In genomic region chr2:63851912-63852311, GRCh38 we compare ENCODE assay signal across 26 cellular contexts. TPM values are rescaled to one million over a fixed set of nuclear protein-coding genes. Genes with fewer than 3 reads are reported as not detected.
DNase-seq lines count a peak whose midpoint lies in the region; ATAC-seq, FAIRE-seq and TF ChIP-seq lines count a peak whose summit lies in the region.
"Had no signal": no experiment of that assay in that cellular context is flagged by ENCODE, and none has a peak within 500 bp of the region (broad histone marks: within the 10 kb centered on the region; RNA-seq: fewer than 3 reads in every experiment).

No MANE protein-coding gene starts in this region.

- CTCF ChIA-PET in WTC11 (lab: Charles Lee), result no interaction called here

- peaks cover 59% of the 10 kb centered on the region for H3K4me1 ChIP-seq in neural progenitor cell

- peak overlapping the region; percentile 9 for H3K27ac Mint-ChIP-seq in activated T-cell treated with anti-CD3 and anti-CD28 coated beads, Interleukin-2, amount 50 U/mL, for 72 hours
- H3K27ac Mint-ChIP-seq in WTC11 (peak overlapping the region; percentile 93), neural progenitor cell (no peak overlapping the region)
- peak overlapping the region; percentile 71 to 98 (median 94) for H3K27ac Mint-ChIP-seq in naive thymus-derived CD8-positive, alpha-beta T cell
- H3K27ac Mint-ChIP-seq: nephron progenitor cell; progenitor cell of endocrine pancreas; stimulated activated naive B cell treated with anti-CD40 and anti-IgM and Interleukin-4, amounts not matched to agents 10 μg/mL and 1 μg/mL and 100 μg/mL, for 72 hours had no signal

- H3F3A ChIP-seq in neural progenitor cell (ENCODE audit: low read depth), result peaks cover 23% of the 10 kb centered on the region

- H3K4me2 ChIP-seq in neural progenitor cell, result no peak overlapping the region
- H3K4me2 ChIP-seq: PC-9 had no signal

- peaks cover 0 to 2% of the 10 kb centered on the region in 2 donors for H3K9me3 Mint-ChIP-seq in activated T-cell treated with anti-CD3 and anti-CD28 coated beads, Interleukin-2, amount 50 U/mL, for 72 hours
- H3K9me3 Mint-ChIP-seq in WTC11 (no peaks in the 10 kb centered on the region), neural progenitor cell (peaks cover 6% of the 10 kb centered on the region)
- peaks cover 0 to 8% (median 0%) of the 10 kb centered on the region in 9 donors for H3K9me3 Mint-ChIP-seq in naive thymus-derived CD8-positive, alpha-beta T cell
- H3K9me3 Mint-ChIP-seq: nephron progenitor cell; stimulated activated naive B cell treated with anti-CD40 and anti-IgM and Interleukin-4, amounts not matched to agents 10 μg/mL and 1 μg/mL and 100 μg/mL, for 72 hours had no signal

- FAIRE-seq in GM19239 (lab: Jason Lieb, UNC), result peak; percentile 77
- FAIRE-seq: astrocyte, GM12892 had no signal

- H3K9me3 ChIP-seq in neural progenitor cell (ENCODE audit: low read depth), result no peaks in the 10 kb centered on the region
- H3K9me3 ChIP-seq: thyroid gland had no signal

- no peak overlapping the region for H3K27ac ChIP-seq in neural progenitor cell
- H3K27ac ChIP-seq: C4-2B, PC-9, thyroid gland had no signal

- no peak overlapping the region for H3K9ac ChIP-seq in neural progenitor cell

- DNase-seq in activated T-cell treated with anti-CD3 and anti-CD28 coated beads, Interleukin-2, amount 50 U/mL, for 72 hours, result no peak
- DNase-seq in activated T-cell treated with anti-CD3 and anti-CD28 coated beads for 4 hours (no peak), GM19239 (ENCODE audit: insufficient read length, low spot score) (no peak), WTC11 (ENCODE audit: low spot score) (no peak), NCI-H526 (lab: John Stamatoyannopoulos, UW) (no peak), HT-29 (ENCODE audit: low spot score) (no peak), neural progenitor cell (ENCODE audit: low spot score) (no peak)
- DNase-seq in naive thymus-derived CD8-positive, alpha-beta T cell, result no peak
- DNase-seq: activated CD8-positive, alpha-beta memory T cell treated with anti-CD3 and anti-CD28 coated beads, Interleukin-2, amount 50 U/mL, for 4 hours; activated naive CD4-positive, alpha-beta T cell; H7; Kasumi-1; left colon; NCI-H1105; NCI-H69; nephron progenitor cell; PC-9; SIG-M5; stimulated activated CD4-positive, alpha-beta T cell treated with anti-CD3 and anti-CD28 coated beads, Interleukin-1b, Interleukin-23, amount 100 ng/mL, for 48 hours; stimulated activated naive B cell treated with anti-CD40 and anti-IgM and Interleukin-4, amounts not matched to agents 10 μg/mL and 1 μg/mL and 100 μg/mL, for 72 hours; T-helper 1 cell; thyroid gland had no signal

- peaks cover 9 to 11% of the 10 kb centered on the region in 2 donors for H3K36me3 Mint-ChIP-seq in activated T-cell treated with anti-CD3 and anti-CD28 coated beads, Interleukin-2, amount 50 U/mL, for 72 hours (ENCODE audit: insufficient read depth in 2 of 2)
- H3K36me3 Mint-ChIP-seq in WTC11, result peaks cover 33% of the 10 kb centered on the region
- H3K36me3 Mint-ChIP-seq in naive thymus-derived CD8-positive, alpha-beta T cell, result peaks cover 0 to 17% (median 16%) of the 10 kb centered on the region in 3 donors
- H3K36me3 Mint-ChIP-seq in neural progenitor cell, result peaks cover 12% of the 10 kb centered on the region

- H3K79me2 ChIP-seq in neural progenitor cell (ENCODE audit: low read depth), result peaks cover 100% of the 10 kb centered on the region

- no peaks in the 10 kb centered on the region for H3K36me3 ChIP-seq in neural progenitor cell
- H3K36me3 ChIP-seq: thyroid gland had no signal

- H3K4me3 Mint-ChIP-seq in activated T-cell treated with anti-CD3 and anti-CD28 coated beads, Interleukin-2, amount 50 U/mL, for 72 hours, result no peak overlapping the region
- H3K4me3 Mint-ChIP-seq in WTC11, result peak overlapping the region; percentile 53
- H3K4me3 Mint-ChIP-seq in naive thymus-derived CD8-positive, alpha-beta T cell, result no peak overlapping the region
- H3K4me3 Mint-ChIP-seq in neural progenitor cell, result no peak overlapping the region
- H3K4me3 Mint-ChIP-seq: nephron progenitor cell; stimulated activated naive B cell treated with anti-CD40 and anti-IgM and Interleukin-4, amounts not matched to agents 10 μg/mL and 1 μg/mL and 100 μg/mL, for 72 hours had no signal

- no peak overlapping the region for H2AFZ ChIP-seq in neural progenitor cell (replicated peaks)
- H2AFZ ChIP-seq: PC-9 had no signal

- ATAC-seq in activated T-cell treated with anti-CD3 and anti-CD28 coated beads, Interleukin-2, amount 50 U/mL, for 72 hours (replicated peaks in 1 of 2), result no peak
- no peak for ATAC-seq in WTC11
- no peak for ATAC-seq in naive thymus-derived CD8-positive, alpha-beta T cell
- ATAC-seq: left colon; stimulated activated naive B cell treated with anti-CD40 and anti-IgM and Interleukin-4, amounts not matched to agents 10 μg/mL and 1 μg/mL and 100 μg/mL, for 72 hours had no signal

- no peaks in the 10 kb centered on the region for H3K27me3 ChIP-seq in neural progenitor cell
- H3K27me3 ChIP-seq: thyroid gland had no signal

- no peak for TF ChIP-seq CTCF in WTC11 (IDR thresholded peaks at IDR 0.05)
- no peak for TF ChIP-seq CTCF in neural progenitor cell (IDR thresholded peaks at IDR 0.05)

- peaks cover 58% of the 10 kb centered on the region for H3K4me1 Mint-ChIP-seq in activated T-cell treated with anti-CD3 and anti-CD28 coated beads, Interleukin-2, amount 50 U/mL, for 72 hours (ENCODE audit: low read depth)
- H3K4me1 Mint-ChIP-seq in WTC11, result peaks cover 95% of the 10 kb centered on the region
- peaks cover 36 to 92% (median 84%) of the 10 kb centered on the region in 4 donors for H3K4me1 Mint-ChIP-seq in naive thymus-derived CD8-positive, alpha-beta T cell
- H3K4me1 Mint-ChIP-seq in neural progenitor cell, result peaks cover 29% of the 10 kb centered on the region

- no peak overlapping the region for H3K4me3 ChIP-seq in neural progenitor cell
- H3K4me3 ChIP-seq: PC-9, thyroid gland had no signal

- no peaks in the 10 kb centered on the region for H3K27me3 Mint-ChIP-seq in activated T-cell treated with anti-CD3 and anti-CD28 coated beads, Interleukin-2, amount 50 U/mL, for 72 hours (ENCODE audit: low read depth)
- no peaks in the 10 kb centered on the region for H3K27me3 Mint-ChIP-seq in WTC11 (ENCODE audit: low read depth)
- H3K27me3 Mint-ChIP-seq in naive thymus-derived CD8-positive, alpha-beta T cell, result no peaks in the 10 kb centered on the region
- peaks cover 2% of the 10 kb centered on the region for H3K27me3 Mint-ChIP-seq in neural progenitor cell (ENCODE audit: insufficient read depth, low read depth)
- H3K27me3 Mint-ChIP-seq: progenitor cell of endocrine pancreas; stimulated activated naive B cell treated with anti-CD40 and anti-IgM and Interleukin-4, amounts not matched to agents 10 μg/mL and 1 μg/mL and 100 μg/mL, for 72 hours had no signal

- POLR2A ChIA-PET in WTC11 (lab: Charles Lee), result no interaction called here
- POLR2A ChIA-PET in naive thymus-derived CD8-positive, alpha-beta T cell (lab: Charles Lee), result interaction anchor here (2.2 kb wide), 1 partner anchor 11 kb away, joined by 11 read pairs; the partner anchor contains the start of gene UGP2

- peaks cover 14% of the 10 kb centered on the region for H4K20me1 ChIP-seq in neural progenitor cell (ENCODE audit: low read depth)

TF ChIP-seq in WTC11, 78 proteins besides CTCF, POLR2A, EP300 and RAD21 (continues in another document):
- TF ChIP-seq ZMAT4 (CRISPR knock-in tag; IDR thresholded peaks at IDR 0.05), result no peak
- TF ChIP-seq NR2C2 (CRISPR knock-in tag; IDR thresholded peaks at IDR 0.05), result no peak
- TF ChIP-seq, protein P1, sequence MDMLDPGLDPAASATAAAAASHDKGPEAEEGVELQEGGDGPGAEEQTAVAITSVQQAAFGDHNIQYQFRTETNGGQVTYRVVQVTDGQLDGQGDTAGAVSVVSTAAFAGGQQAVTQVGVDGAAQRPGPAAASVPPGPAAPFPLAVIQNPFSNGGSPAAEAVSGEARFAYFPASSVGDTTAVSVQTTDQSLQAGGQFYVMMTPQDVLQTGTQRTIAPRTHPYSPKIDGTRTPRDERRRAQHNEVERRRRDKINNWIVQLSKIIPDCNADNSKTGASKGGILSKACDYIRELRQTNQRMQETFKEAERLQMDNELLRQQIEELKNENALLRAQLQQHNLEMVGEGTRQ (CRISPR knock-in tag; IDR thresholded peaks at IDR 0.05), result no peak
- TF ChIP-seq ETV6 (CRISPR knock-in tag; IDR thresholded peaks at IDR 0.05), result no peak
- TF ChIP-seq ATF3 (CRISPR knock-in tag; conservative IDR thresholded peaks at IDR 0.05), result no peak

RNA-seq across cellular contexts. Expression of gene UGP2, which starts 10.2 kb away (rescaled TPM):
- total RNA-seq in activated T-cell treated with anti-CD3 and anti-CD28 coated beads, Interleukin-2, amount 50 U/mL, for 72 hours, result 10 to 100 TPM; 89.7 to 93.2 TPM
- total RNA-seq in WTC11 (2021) (543 to 626 TPM (median 606 TPM) in 3 replicates), neural progenitor cell (ENCODE audit: low replicate concordance) (78.6 and 126 TPM in 2 replicates)
- 10 to 100 TPM; 77.2 to 89.1 TPM for total RNA-seq in naive thymus-derived CD8-positive, alpha-beta T cell
- polyA plus RNA-seq in naive thymus-derived CD8-positive, alpha-beta T cell, result 100 to 1,000 TPM; 112 to 148 (median 135) TPM
- total RNA-seq in HT-29 (2014; rRNA removed; shearing (Covaris generic)), result 23.1 and 27.8 TPM in 2 replicates
